In the genomic region with DNA sequence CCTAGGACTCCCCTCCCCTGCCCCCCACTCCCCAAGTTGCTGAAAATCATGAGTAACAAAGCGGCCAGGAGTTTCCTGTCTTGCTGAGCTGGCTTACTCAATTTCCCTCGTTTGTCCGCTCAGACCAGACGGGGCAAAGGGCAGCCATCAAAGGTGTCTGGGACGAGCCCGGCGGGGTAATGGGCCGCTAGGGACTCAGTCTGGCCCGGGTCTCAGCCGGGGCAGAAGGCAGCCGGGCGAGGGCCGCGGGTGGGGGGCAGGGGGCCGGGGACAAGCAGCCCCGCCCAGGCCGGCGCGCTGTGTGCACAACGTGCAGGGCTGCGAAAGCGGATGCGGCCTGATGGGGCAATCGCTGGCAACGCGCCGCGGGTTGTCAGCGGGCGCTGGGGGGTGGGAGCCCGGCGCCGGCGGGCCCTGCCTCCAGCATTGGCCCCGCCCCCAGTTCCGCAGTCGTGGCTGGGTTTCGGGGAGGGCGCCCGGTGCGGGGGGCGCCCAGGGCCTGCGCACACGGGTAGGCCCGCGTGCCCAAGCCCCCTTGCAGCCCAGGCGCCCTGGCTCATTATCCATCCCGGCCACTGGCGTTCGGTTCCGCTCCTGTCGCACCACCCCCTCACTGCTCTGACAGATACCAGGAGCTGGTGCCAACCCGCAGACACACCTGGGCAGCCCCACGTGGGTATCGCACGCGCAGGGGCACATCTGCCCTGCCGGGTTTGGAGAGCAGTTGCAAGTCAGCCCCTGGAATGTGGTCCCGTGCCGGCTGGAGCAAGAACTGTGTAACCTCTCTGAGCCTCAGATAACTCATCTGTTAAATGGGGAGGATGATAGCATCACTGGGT, we compare ENCODE assay signal across 1 cellular context.
TF ChIP-seq lines count a peak whose summit lies in the region.

No MANE protein-coding gene starts in this region.

TF ChIP-seq in IMR-90, 13 proteins besides CTCF, POLR2A, EP300 and RAD21:
- TF ChIP-seq CEBPB (IDR thresholded peaks at IDR 0.05; ENCODE audit: low read depth, low read length) (peak; percentile 98), SMC3 (IDR thresholded peaks at IDR 0.05; ENCODE audit: low read depth, low read length) (no peak), ELK1 (IDR thresholded peaks at IDR 0.05; ENCODE audit: borderline replicate concordance, low read depth, low read length) (no peak), RFX5 (IDR thresholded peaks at IDR 0.05; ENCODE audit: low read depth, low read length) (no peak), RCOR1 (IDR thresholded peaks at IDR 0.05; ENCODE audit: insufficient replicate concordance, low read length) (peak; percentile 77), BHLHE40 (IDR thresholded peaks at IDR 0.05; ENCODE audit: low read depth, low read length) (peak; percentile 98), CHD1 (IDR thresholded peaks at IDR 0.05; ENCODE audit: low read depth, low read length) (no peak), FOS (IDR thresholded peaks at IDR 0.05; ENCODE audit: low read depth, low read length) (peak; percentile 14; the same call in 1 of the 2 replicates), MAFK (IDR thresholded peaks at IDR 0.05; ENCODE audit: low read depth, low read length) (no peak), MAZ (IDR thresholded peaks at IDR 0.05; ENCODE audit: borderline replicate concordance, low read depth, low read length) (peak; percentile 84; the same call in 1 of the 2 replicates), MXI1 (IDR thresholded peaks at IDR 0.05; ENCODE audit: borderline replicate concordance, low read depth, low read length) (peak; percentile 54; the same call in 1 of the 2 replicates), NFE2L2 (IDR thresholded peaks at IDR 0.05; ENCODE audit: low read depth, low read length) (no peak)
- TF ChIP-seq, protein P1, sequence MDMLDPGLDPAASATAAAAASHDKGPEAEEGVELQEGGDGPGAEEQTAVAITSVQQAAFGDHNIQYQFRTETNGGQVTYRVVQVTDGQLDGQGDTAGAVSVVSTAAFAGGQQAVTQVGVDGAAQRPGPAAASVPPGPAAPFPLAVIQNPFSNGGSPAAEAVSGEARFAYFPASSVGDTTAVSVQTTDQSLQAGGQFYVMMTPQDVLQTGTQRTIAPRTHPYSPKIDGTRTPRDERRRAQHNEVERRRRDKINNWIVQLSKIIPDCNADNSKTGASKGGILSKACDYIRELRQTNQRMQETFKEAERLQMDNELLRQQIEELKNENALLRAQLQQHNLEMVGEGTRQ (IDR thresholded peaks at IDR 0.05; ENCODE audit: low read depth, low read length), result peak; percentile 73
